ENCODE assay signal across 1 cellular context in the genomic region with DNA sequence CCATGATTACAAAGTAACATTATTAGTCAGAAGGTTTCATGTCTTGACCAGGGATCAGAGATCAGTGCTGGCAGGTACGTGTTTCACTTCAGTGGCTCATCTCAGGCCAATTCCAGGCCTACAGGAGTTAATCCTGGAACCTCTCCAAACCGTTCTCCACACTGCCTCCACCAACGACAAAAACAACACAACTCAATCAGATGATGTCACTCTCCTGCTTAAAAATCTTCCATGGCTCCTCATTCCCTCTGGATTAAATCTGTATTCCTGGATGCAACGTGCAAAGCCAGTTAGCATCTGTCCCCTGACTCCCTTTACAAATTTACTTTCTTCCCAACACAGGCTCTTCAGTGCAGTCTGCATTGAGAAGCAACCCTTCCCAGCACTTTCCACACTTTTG.
TF ChIP-seq lines count a peak whose summit lies in the region.

No MANE protein-coding gene starts in this region.

TF ChIP-seq in H1, 55 proteins besides CTCF, POLR2A, EP300 and RAD21:
- no peak for TF ChIP-seq SP2 (IDR thresholded peaks at IDR 0.05; ENCODE audit: low read length)
- TF ChIP-seq ATF2 (IDR thresholded peaks at IDR 0.05; ENCODE audit: low read length), result no peak
- no peak for TF ChIP-seq ZNF274 (IDR thresholded peaks at IDR 0.05; ENCODE audit: borderline replicate concordance, extremely low read depth, low read length)
- no peak for TF ChIP-seq RNF2 (IDR thresholded peaks at IDR 0.05; ENCODE audit: borderline replicate concordance, low read depth, low read length, missing control alignments, poor library complexity, severe bottlenecking)
- no peak for TF ChIP-seq GTF2F1 (IDR thresholded peaks at IDR 0.05; ENCODE audit: borderline replicate concordance, low read depth, low read length)
- no peak for TF ChIP-seq FOSL1 (IDR thresholded peaks at IDR 0.05; ENCODE audit: insufficient read depth, low read depth, low read length)
- TF ChIP-seq NANOG (IDR thresholded peaks at IDR 0.05; ENCODE audit: insufficient read depth, low read depth, low read length, poor library complexity, severe bottlenecking), result no peak
- TF ChIP-seq MAFK (IDR thresholded peaks at IDR 0.05; ENCODE audit: low read depth, low read length), result no peak
- TF ChIP-seq ASH2L (IDR thresholded peaks at IDR 0.05; ENCODE audit: low read length), result no peak
- no peak for TF ChIP-seq CTBP2 (IDR thresholded peaks at IDR 0.05; ENCODE audit: borderline replicate concordance, insufficient read depth, insufficient read length, low read length)
- TF ChIP-seq BACH1 (IDR thresholded peaks at IDR 0.05; ENCODE audit: low read length), result no peak
- no peak for TF ChIP-seq HDAC2 (IDR thresholded peaks at IDR 0.05; ENCODE audit: borderline replicate concordance in 1 of 2, low read depth in 2 of 2, low read length in 2 of 2)
- TF ChIP-seq CREB1 (IDR thresholded peaks at IDR 0.05), result no peak
